ENCODE assay signal across 12 cellular contexts in genomic region chr12:127389923-127390322, GRCh38.
DNase-seq lines count a peak whose midpoint lies in the region; ATAC-seq and TF ChIP-seq lines count a peak whose summit lies in the region.
"Had no signal": no experiment of that assay in that cellular context is flagged by ENCODE, and none has a peak within 500 bp of the region (broad histone marks: within the 10 kb centered on the region; RNA-seq: fewer than 3 reads in every experiment).

No MANE protein-coding gene starts in this region.

- peak; percentile 47 for DNase-seq in H4 (ENCODE audit: low spot score)
- peak; percentile 71 for DNase-seq in RWPE1 (ENCODE audit: low spot score)
- peak; percentile 81 for DNase-seq in fibroblast of peridontal ligament (ENCODE audit: extremely low read depth)
- DNase-seq in retina: peak; percentile 10
- DNase-seq in activated CD4-positive, alpha-beta memory T cell treated with anti-CD3 and anti-CD28 coated beads, Interleukin-2, amount 10 ng/mL, durations not matched to agents 7 days and 5 days: no peak
- DNase-seq in NCI-H524 (lab: John Stamatoyannopoulos, UW): no peak
- DNase-seq: activated CD8-positive, alpha-beta T cell treated with anti-CD3 and anti-CD28 coated beads for 36 hours; gastrocnemius medialis; NCI-H2171 treated with DMSO at 0.1 percent for 48 hours; SHP77 had no signal

- H3K9me3 Mint-ChIP-seq in activated CD4-positive, alpha-beta memory T cell treated with anti-CD3 and anti-CD28 coated beads, Interleukin-2, amount 10 ng/mL, durations not matched to agents 7 days and 5 days: no peaks in the 10 kb centered on the region
- H3K9me3 Mint-ChIP-seq: activated CD8-positive, alpha-beta T cell treated with anti-CD3 and anti-CD28 coated beads for 36 hours had no signal

- no peak for TF ChIP-seq CTCF in RWPE1 (conservative IDR thresholded peaks at IDR 0.05; ENCODE audit: low read depth)

- no peak overlapping the region for H3K27ac Mint-ChIP-seq in activated CD4-positive, alpha-beta memory T cell treated with anti-CD3 and anti-CD28 coated beads, Interleukin-2, amount 10 ng/mL, durations not matched to agents 7 days and 5 days
- H3K27ac Mint-ChIP-seq: activated CD8-positive, alpha-beta T cell treated with anti-CD3 and anti-CD28 coated beads for 36 hours had no signal

- H3K4me1 Mint-ChIP-seq in activated CD4-positive, alpha-beta memory T cell treated with anti-CD3 and anti-CD28 coated beads, Interleukin-2, amount 10 ng/mL, durations not matched to agents 7 days and 5 days: no peaks in the 10 kb centered on the region

- ATAC-seq in GM18909 (IDR thresholded peaks at IDR 0.05; ENCODE audit: poor library complexity, unreplicated experiment): no peak
- ATAC-seq in HG02642 (IDR thresholded peaks at IDR 0.05; ENCODE audit: poor library complexity, unreplicated experiment): no peak
- ATAC-seq: activated CD8-positive, alpha-beta T cell treated with anti-CD3 and anti-CD28 coated beads for 36 hours; gastrocnemius medialis had no signal

- POLR2A ChIA-PET in RWPE1 (lab: Yijun Ruan, JAX; ENCODE audit: low non-redundant PET): no interaction called here
- POLR2A ChIA-PET in activated CD4-positive, alpha-beta memory T cell treated with anti-CD3 and anti-CD28 coated beads, Interleukin-2, amount 10 ng/mL, durations not matched to agents 7 days and 5 days (lab: Charles Lee): no interaction called here

- no peak overlapping the region for H3K27ac ChIP-seq in RWPE1
- H3K27ac ChIP-seq: gastrocnemius medialis had no signal

- H3K36me3 Mint-ChIP-seq in activated CD4-positive, alpha-beta memory T cell treated with anti-CD3 and anti-CD28 coated beads, Interleukin-2, amount 10 ng/mL, durations not matched to agents 7 days and 5 days (ENCODE audit: low read depth): no peaks in the 10 kb centered on the region

- CTCF ChIA-PET in RWPE1 (lab: Yijun Ruan, JAX): interaction anchor here (0.6 to 1.5 kb wide), 3 partner anchors 9 to 476 kb away, joined by 3 to 6 read pairs (median 3); no protein-coding TSS in a partner anchor
- CTCF ChIA-PET in activated CD4-positive, alpha-beta memory T cell treated with anti-CD3 and anti-CD28 coated beads, Interleukin-2, amount 10 ng/mL, durations not matched to agents 7 days and 5 days (lab: Charles Lee): interaction anchor here (1.0 kb wide), 1 partner anchor 9 kb away, joined by 5 read pairs; no protein-coding TSS in a partner anchor

- no peak overlapping the region for H3K4me3 Mint-ChIP-seq in activated CD4-positive, alpha-beta memory T cell treated with anti-CD3 and anti-CD28 coated beads, Interleukin-2, amount 10 ng/mL, durations not matched to agents 7 days and 5 days
- H3K4me3 Mint-ChIP-seq: activated CD8-positive, alpha-beta T cell treated with anti-CD3 and anti-CD28 coated beads for 36 hours had no signal

- no peaks in the 10 kb centered on the region for H3K27me3 Mint-ChIP-seq in activated CD4-positive, alpha-beta memory T cell treated with anti-CD3 and anti-CD28 coated beads, Interleukin-2, amount 10 ng/mL, durations not matched to agents 7 days and 5 days
- H3K27me3 Mint-ChIP-seq: activated CD8-positive, alpha-beta T cell treated with anti-CD3 and anti-CD28 coated beads for 36 hours had no signal

Comparison
In these comparisons a context has a peak if more than half of its experiments do, and no peak if none do; other contexts are left out.
1. DNase-seq: peak in H4 (single experiment), RWPE1 (single experiment), fibroblast of peridontal ligament (single experiment) and retina (single experiment); none in activated CD4-positive, alpha-beta memory T cell treated with anti-CD3 and anti-CD28 coated beads, Interleukin-2, amount 10 ng/mL, durations not matched to agents 7 days and 5 days (single experiment) and NCI-H524 (0 of 2).